In genomic region chr2:226898925-226899324, GRCh38 we compare ENCODE assay signal across 23 cellular contexts.
A peak's percentile ranks its signal among the peaks of the same experiment; 100 is the strongest.
DNase-seq lines count a peak whose midpoint lies in the region; ATAC-seq and TF ChIP-seq lines count a peak whose summit lies in the region.
"Had no signal": no experiment of that assay in that cellular context is flagged by ENCODE, and none has a peak within 500 bp of the region (broad histone marks: within the 10 kb centered on the region; RNA-seq: fewer than 3 reads in every experiment).

No MANE protein-coding gene starts in this region.

- no peaks in the 10 kb centered on the region for H3K9me3 Mint-ChIP-seq in nephron progenitor cell
- H3K9me3 Mint-ChIP-seq: CD8-positive, alpha-beta T cell had no signal

- peaks cover 14% of the 10 kb centered on the region for H3K4me1 Mint-ChIP-seq in nephron progenitor cell

- H3K27ac Mint-ChIP-seq in nephron progenitor cell: peak overlapping the region; percentile 60
- H3K27ac Mint-ChIP-seq: activated CD8-positive, alpha-beta memory T cell treated with anti-CD3 and anti-CD28 coated beads, Interleukin-2, amount 10 ng/mL, durations not matched to agents 7 days and 5 days; CD8-positive, alpha-beta T cell; T-helper 17 cell had no signal

- ATAC-seq in HG02678 (IDR thresholded peaks at IDR 0.05; ENCODE audit: unreplicated experiment): no peak
- ATAC-seq: activated CD4-positive, CD25-positive, alpha-beta regulatory T cell treated with anti-CD3 and anti-CD28 coated beads, Interleukin-2, amount 50 U/mL, for 24 hours; activated CD8-positive, alpha-beta memory T cell treated with anti-CD3 and anti-CD28 coated beads, Interleukin-2, amount 10 ng/mL, durations not matched to agents 7 days and 5 days; CD8-positive, alpha-beta T cell; GM12878; HCT116; stimulated activated naive CD8-positive, alpha-beta T cell treated with anti-CD3 and anti-CD28 coated beads, Interleukin-15, Interleukin-2, amounts not matched to agents 100 U/mL and 50 U/mL, for 24 hours; T-helper 17 cell had no signal

- TF ChIP-seq CTCF in nephron progenitor cell (IDR thresholded peaks at IDR 0.05): no peak

- H3K4me3 Mint-ChIP-seq in nephron progenitor cell: no peak overlapping the region
- H3K4me3 Mint-ChIP-seq: activated CD8-positive, alpha-beta memory T cell treated with anti-CD3 and anti-CD28 coated beads, Interleukin-2, amount 10 ng/mL, durations not matched to agents 7 days and 5 days; CD8-positive, alpha-beta T cell; T-helper 17 cell had no signal

- DNase-seq in NCI-H82 (lab: John Stamatoyannopoulos, UW) (peak; percentile 29), NCI-H82 treated with DMSO at 0.1 percent for 48 hours (lab: John Stamatoyannopoulos, UW; ENCODE audit: unreplicated experiment) (no peak), NCI-H2029 (lab: John Stamatoyannopoulos, UW) (peak; percentile 40), NCI-H526 (lab: John Stamatoyannopoulos, UW) (peak; percentile 39 to 54), nephron progenitor cell (no peak), NCI-H2227 treated with DMSO at 0.1 percent for 48 hours (lab: John Stamatoyannopoulos, UW) (no peak)
- DNase-seq: activated CD4-positive, alpha-beta T cell treated with anti-CD3 and anti-CD28 coated beads, Interleukin-2, amount 50 U/mL, for 4 hours; activated CD8-positive, alpha-beta memory T cell treated with anti-CD3 and anti-CD28 coated beads, Interleukin-2, amount 10 ng/mL, durations not matched to agents 7 days and 5 days; activated T-cell treated with anti-CD3 and anti-CD28 coated beads, Interleukin-2, amount 50 U/mL, for 48 hours; caudate nucleus; CD8-positive, alpha-beta T cell; effector memory CD4-positive, alpha-beta T cell; hypothalamus; MM.1S; NCI-H1105 treated with DMSO at 0.1 percent for 48 hours; PC-9; stimulated activated naive CD8-positive, alpha-beta T cell treated with anti-CD3 and anti-CD28 coated beads, Interleukin-15, Interleukin-2, amounts not matched to agents 100 U/mL and 50 U/mL, for 24 hours; T-helper 17 cell; testis had no signal

- no peaks in the 10 kb centered on the region for H3K27me3 Mint-ChIP-seq in nephron progenitor cell (ENCODE audit: low read depth, poor library complexity)
- H3K27me3 Mint-ChIP-seq: activated CD8-positive, alpha-beta memory T cell treated with anti-CD3 and anti-CD28 coated beads, Interleukin-2, amount 10 ng/mL, durations not matched to agents 7 days and 5 days; T-helper 17 cell had no signal

- H3K36me3 Mint-ChIP-seq in nephron progenitor cell (ENCODE audit: low read depth): peaks cover 13% of the 10 kb centered on the region

Comparison
In these comparisons a context has a peak if more than half of its experiments do, and no peak if none do; other contexts are left out.
1. DNase-seq: peak in NCI-H82 (single experiment), NCI-H2029 (single experiment) and NCI-H526 (2 of 2); none in NCI-H82 treated with DMSO at 0.1 percent for 48 hours (single experiment), nephron progenitor cell (single experiment) and NCI-H2227 treated with DMSO at 0.1 percent for 48 hours (single experiment).